Comparison of ENCODE assay signal across 8 cellular contexts in the genomic region with DNA sequence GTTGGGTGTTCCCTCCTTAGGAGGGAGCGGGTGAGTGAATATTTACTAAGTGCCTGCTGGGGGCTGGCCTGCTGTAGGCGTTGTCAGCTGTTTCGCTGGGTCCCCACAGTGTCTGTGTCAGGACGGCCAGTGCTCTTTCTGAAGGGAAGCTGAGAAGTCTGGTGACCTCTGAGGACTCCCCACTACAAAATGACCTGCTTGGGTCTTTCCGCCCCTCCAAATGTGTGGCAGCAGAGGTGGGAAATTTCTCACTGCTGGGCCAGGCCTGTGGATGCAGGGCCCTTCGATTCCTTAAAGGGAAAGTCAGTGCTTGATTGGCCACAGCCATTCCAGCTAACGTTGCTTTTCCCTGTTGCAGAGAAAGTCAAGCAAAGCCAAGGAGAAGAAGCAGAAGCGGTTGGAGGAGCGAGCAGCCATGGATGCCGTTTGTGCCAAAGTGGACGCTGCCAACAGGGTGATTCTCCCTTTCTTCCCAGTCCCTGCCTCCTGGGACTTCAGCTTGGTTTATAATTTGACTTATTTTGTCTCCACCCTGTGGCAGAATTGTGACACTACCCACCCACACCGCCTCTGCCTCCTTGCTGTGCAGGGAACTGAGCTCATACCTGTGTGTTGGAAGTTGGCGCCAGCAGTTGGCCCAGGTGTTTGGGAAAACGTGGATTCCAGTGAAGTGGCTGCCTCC. TPM values are rescaled to one million over a fixed set of nuclear protein-coding genes. Genes with fewer than 3 reads are reported as not detected.
DNase-seq lines count a peak whose midpoint lies in the region; ATAC-seq and TF ChIP-seq lines count a peak whose summit lies in the region.

No MANE protein-coding gene starts in this region.

- no peaks in the 10 kb centered on the region for H3K27me3 Mint-ChIP-seq in activated naive CD4-positive, alpha-beta T cell treated with anti-CD3 and anti-CD28 coated beads for 36 hours (ENCODE audit: low read depth)

- intact Hi-C loops in activated naive CD4-positive, alpha-beta T cell treated with anti-CD3 and anti-CD28 coated beads for 36 hours (cut with micrococcal nuclease): loop anchor here (1.0 kb wide), 1 partner anchor 108 kb away; no protein-coding TSS in a partner anchor
- intact Hi-C loops in uterus (cut with DNase I; ENCODE audit: low total_unique reads): loop anchor here (2.0 to 10.0 kb wide), 2 partner anchors 107 to 181 kb away; partner anchors contain the start of genes MARK2 and ZFTA

- peaks cover 3% of the 10 kb centered on the region for H3K4me1 Mint-ChIP-seq in activated naive CD4-positive, alpha-beta T cell treated with anti-CD3 and anti-CD28 coated beads for 36 hours (ENCODE audit: low read depth)

- no peak overlapping the region for H3K4me3 Mint-ChIP-seq in activated naive CD4-positive, alpha-beta T cell treated with anti-CD3 and anti-CD28 coated beads for 36 hours

- 14 to 17% methylated on average over 4 to 8 of the region's 14 CpGs for WGBS in gastroesophageal sphincter (ENCODE audit: low coverage in 1 of 2), 2 donors

- H3K27ac ChIP-seq in gastroesophageal sphincter (peak overlapping the region; percentile 2 to 77 (median 74)), uterus (peak overlapping the region; percentile 11 to 48)

- TF ChIP-seq POLR2A in gastroesophageal sphincter (IDR thresholded peaks at IDR 0.05): no peak
- no peak for TF ChIP-seq POLR2A in uterus (IDR thresholded peaks at IDR 0.05)

- H3K4me3 ChIP-seq in gastroesophageal sphincter: peak overlapping the region in 1 of 2 donors; percentile 32
- H3K4me3 ChIP-seq in uterus: no peak overlapping the region

- H3K9me3 ChIP-seq in gastroesophageal sphincter (no peaks in the 10 kb centered on the region), uterus (no peaks in the 10 kb centered on the region)

- peaks cover 2% of the 10 kb centered on the region for H3K36me3 Mint-ChIP-seq in activated naive CD4-positive, alpha-beta T cell treated with anti-CD3 and anti-CD28 coated beads for 36 hours (ENCODE audit: low read depth)

- no peak for TF ChIP-seq EP300 in gastroesophageal sphincter (IDR thresholded peaks at IDR 0.05)

- H3K9me3 Mint-ChIP-seq in activated naive CD4-positive, alpha-beta T cell treated with anti-CD3 and anti-CD28 coated beads for 36 hours: no peaks in the 10 kb centered on the region

- H3K36me3 ChIP-seq in gastroesophageal sphincter (peaks cover 0 to 43% of the 10 kb centered on the region in 2 donors), uterus (no peaks in the 10 kb centered on the region)

- H3K27me3 ChIP-seq in gastroesophageal sphincter (no peaks in the 10 kb centered on the region), uterus (no peaks in the 10 kb centered on the region)

- CTCF ChIA-PET in activated naive CD4-positive, alpha-beta T cell treated with anti-CD3 and anti-CD28 coated beads for 36 hours (lab: Charles Lee): interaction anchor here (0.6 to 5.9 kb wide), 26 partner anchors 8 to 206 kb away, joined by 3 to 82 read pairs (median 4); partner anchors contain the start of genes COX8A, MARK2, RCOR2 and ZFTA

- TF ChIP-seq CTCF in gastroesophageal sphincter (IDR thresholded peaks at IDR 0.05) (peak in 3 of 4 experiments; percentile 92 to 94 (median 92)), uterus (IDR thresholded peaks at IDR 0.05) (peak; percentile 77 to 92 (median 84))

- ATAC-seq in gastroesophageal sphincter: peak; percentile 89
- ATAC-seq in HG02588 (IDR thresholded peaks at IDR 0.05; ENCODE audit: unreplicated experiment): no peak

- no peak overlapping the region for H3K27ac Mint-ChIP-seq in activated naive CD4-positive, alpha-beta T cell treated with anti-CD3 and anti-CD28 coated beads for 36 hours

- H3K4me1 ChIP-seq in gastroesophageal sphincter (peaks cover 0 to 23% (median 6%) of the 10 kb centered on the region in 3 donors), uterus (peaks cover 0 to 5% of the 10 kb centered on the region in 2 donors)

- DNase-seq in DMS153 treated with DMSO at 0.1 percent for 48 hours (lab: John Stamatoyannopoulos, UW; ENCODE audit: unreplicated experiment): peak; percentile 44
- peak; percentile 15 for DNase-seq in KG1 (lab: John Stamatoyannopoulos, UW)
- DNase-seq in RPMI7951 (ENCODE audit: low read depth): peak; percentile 66
- peak; percentile 65 for DNase-seq in activated naive CD4-positive, alpha-beta T cell treated with anti-CD3 and anti-CD28 coated beads for 36 hours
- peak in 54 of 56 donors; percentile 9 to 86 (median 64) for DNase-seq in nucleus accumbens (lab: John Stamatoyannopoulos, UW)
- peak; percentile 76 to 78 for DNase-seq in uterus

RNA-seq across cellular contexts. Expression of gene NAA40, which starts 6.8 kb away (rescaled TPM):
- total RNA-seq in RPMI7951 (2014; rRNA removed; shearing (Covaris generic)): 10.8 TPM in 2 replicates
- total RNA-seq in activated naive CD4-positive, alpha-beta T cell treated with anti-CD3 and anti-CD28 coated beads for 36 hours: 10 to 100 TPM; 10.3 to 13.2 TPM
- total RNA-seq in gastroesophageal sphincter (10 to 100 TPM in 1 of 4 donors, 1 to 10 TPM in 3; 3.8 to 12.5 (median 8.5) TPM), uterus (10 to 100 TPM in 2 of 4 donors, 1 to 10 TPM in 2; 2.1 to 17.8 (median 9.2) TPM)

RNA-seq across cellular contexts. Expression of gene RCOR2, which starts 28.7 kb away (rescaled TPM):
- 0.96 and 2.1 TPM in 2 replicates for total RNA-seq in RPMI7951 (2014; rRNA removed; shearing (Covaris generic))
- total RNA-seq in activated naive CD4-positive, alpha-beta T cell treated with anti-CD3 and anti-CD28 coated beads for 36 hours: under 1 TPM; 0.17 to 0.19 TPM
- total RNA-seq in gastroesophageal sphincter (under 1 TPM in 3 of 4 donors, not detected in 1; 0.16 to 0.74 (median 0.58) TPM), uterus (10 to 100 TPM in 1 of 4 donors, 1 to 10 TPM in 1, not detected in 2; 5.8 to 11.8 TPM)

RNA-seq across cellular contexts. Expression of gene COX8A, which starts 28.8 kb away (rescaled TPM):
- 1,061 and 1,166 TPM in 2 replicates for total RNA-seq in RPMI7951 (2014; rRNA removed; shearing (Covaris generic))
- total RNA-seq in activated naive CD4-positive, alpha-beta T cell treated with anti-CD3 and anti-CD28 coated beads for 36 hours: 100 to 1,000 TPM; 669 to 675 TPM
- 100 to 1,000 TPM; 317 to 650 (median 402) TPM for total RNA-seq in gastroesophageal sphincter
- 100 to 1,000 TPM in 3 of 4 donors, 10 to 100 TPM in 1; 41.0 to 359 (median 139) TPM for total RNA-seq in uterus

RNA-seq across cellular contexts. Expression of gene OTUB1, which starts 40.6 kb away (rescaled TPM):
- 80.3 and 83.6 TPM in 2 replicates for total RNA-seq in RPMI7951 (2014; rRNA removed; shearing (Covaris generic))
- total RNA-seq in activated naive CD4-positive, alpha-beta T cell treated with anti-CD3 and anti-CD28 coated beads for 36 hours: 10 to 100 TPM; 61.9 to 63.0 TPM
- total RNA-seq in gastroesophageal sphincter (10 to 100 TPM; 47.7 to 70.4 (median 53.2) TPM), uterus (10 to 100 TPM; 29.5 to 54.6 (median 45.8) TPM)

Comparison
In these comparisons a context has a peak if more than half of its experiments do, and no peak if none do; other contexts are left out.
1. DNase-seq: peak in every context shown above with its lines; median percentile 77 in uterus; 66 in RPMI7951; 65 in activated naive CD4-positive, alpha-beta T cell treated with anti-CD3 and anti-CD28 coated beads for 36 hours; 64 in nucleus accumbens; 44 in DMS153 treated with DMSO at 0.1 percent for 48 hours; 15 in KG1.